Comparison of ENCODE assay signal across 39 cellular contexts in genomic region chr6:24849713-24850112, GRCh38. TPM values are rescaled to one million over a fixed set of nuclear protein-coding genes. Genes with fewer than 3 reads are reported as not detected.
DNase-seq lines count a peak whose midpoint lies in the region; ATAC-seq and TF ChIP-seq lines count a peak whose summit lies in the region.
"Had no signal": no experiment of that assay in that cellular context is flagged by ENCODE, and none has a peak within 500 bp of the region (broad histone marks: within the 10 kb centered on the region; RNA-seq: fewer than 3 reads in every experiment).

No MANE protein-coding gene starts in this region.

- no peaks in the 10 kb centered on the region for H3K4me1 ChIP-seq in stomach
- H3K4me1 ChIP-seq: parathyroid adenoma, tibial nerve had no signal

- no peak overlapping the region for H3K4me3 Mint-ChIP-seq in activated T-cell treated with anti-CD3 and anti-CD28 coated beads, Interleukin-2, amount 50 U/mL, for 72 hours
- no peak overlapping the region for H3K4me3 Mint-ChIP-seq in IgD-negative memory B cell
- H3K4me3 Mint-ChIP-seq in effector memory CD8-positive, alpha-beta T cell: no peak overlapping the region
- H3K4me3 Mint-ChIP-seq in stimulated activated effector memory CD8-positive, alpha-beta T cell treated with anti-CD3 and anti-CD28 coated beads, Interleukin-12 subunit alpha, Interleukin-12 subunit beta, amount 100 ng/mL, for 72 hours: no peak overlapping the region
- H3K4me3 Mint-ChIP-seq: neural progenitor cell; T-helper 1 cell treated with Interleukin-12 subunit alpha and Interleukin-12 subunit beta and Interleukin-4 antibody, amounts not matched to agents 30 μg/mL and 1 μg/mL, for 36 hours had no signal

- DNase-seq in activated T-cell treated with anti-CD3 and anti-CD28 coated beads, Interleukin-2, amount 50 U/mL, for 72 hours: no peak
- no peak for DNase-seq in activated T-cell treated with anti-CD3 and anti-CD28 coated beads, Interleukin-2, amount 50 U/mL, for 48 hours
- no peak for DNase-seq in effector memory CD8-positive, alpha-beta T cell
- no peak for DNase-seq in stimulated activated effector memory CD8-positive, alpha-beta T cell treated with anti-CD3 and anti-CD28 coated beads, Interleukin-12 subunit alpha, Interleukin-12 subunit beta, amount 100 ng/mL, for 72 hours (ENCODE audit: low spot score in 2 of 2)
- DNase-seq in HEK293T (ENCODE audit: extremely low spot score) (no peak), stomach (no peak)
- DNase-seq in activated CD4-positive, CD25-positive, alpha-beta regulatory T cell (lab: John Stamatoyannopoulos, UW): no peak
- DNase-seq: activated CD4-positive, CD25-positive, alpha-beta regulatory T cell treated with anti-CD3 and anti-CD28 coated beads, Interleukin-2, amount 50 U/mL, for 72 hours; activated T-cell treated with anti-CD3 and anti-CD28 coated beads, Interleukin-2, amount 50 U/mL, for 1 hour; AML-193; DMS153; effector CD8-positive, alpha-beta T cell; hippocampal formation; left cardiac atrium; MM.1S; mucosa of descending colon; NCI-H1436; NCI-H2081 treated with DMSO at 0.1 percent for 48 hours; NCI-H2227 treated with DMSO at 0.1 percent for 48 hours; NCI-H526; PC-3; retina; SK-N-SH had no signal

- intact Hi-C loops in stomach (cut with DNase I; ENCODE audit: low total_unique reads): loop anchor here (5.0 to 10.0 kb wide), 2 partner anchors 165 to 223 kb away; no protein-coding TSS in a partner anchor

- peaks cover 8 to 43% of the 10 kb centered on the region in 2 donors for H3K36me3 Mint-ChIP-seq in activated T-cell treated with anti-CD3 and anti-CD28 coated beads, Interleukin-2, amount 50 U/mL, for 72 hours (ENCODE audit: insufficient read depth in 2 of 2)
- peaks cover 4% of the 10 kb centered on the region for H3K36me3 Mint-ChIP-seq in IgD-negative memory B cell
- peaks cover 100% of the 10 kb centered on the region for H3K36me3 Mint-ChIP-seq in effector memory CD8-positive, alpha-beta T cell (ENCODE audit: insufficient read depth)
- H3K36me3 Mint-ChIP-seq in stimulated activated effector memory CD8-positive, alpha-beta T cell treated with anti-CD3 and anti-CD28 coated beads, Interleukin-12 subunit alpha, Interleukin-12 subunit beta, amount 100 ng/mL, for 72 hours: peaks cover 100% of the 10 kb centered on the region

- no peaks in the 10 kb centered on the region for H3K27me3 Mint-ChIP-seq in activated T-cell treated with anti-CD3 and anti-CD28 coated beads, Interleukin-2, amount 50 U/mL, for 72 hours (ENCODE audit: low read depth)
- H3K27me3 Mint-ChIP-seq in IgD-negative memory B cell: no peaks in the 10 kb centered on the region
- no peaks in the 10 kb centered on the region for H3K27me3 Mint-ChIP-seq in effector memory CD8-positive, alpha-beta T cell

- POLR2A ChIA-PET in HEK293T (lab: Yijun Ruan, JAX): no interaction called here

- TF ChIP-seq POLR2A in stomach (IDR thresholded peaks at IDR 0.05): no peak

- peaks cover 23% of the 10 kb centered on the region for H3K4me1 Mint-ChIP-seq in activated T-cell treated with anti-CD3 and anti-CD28 coated beads, Interleukin-2, amount 50 U/mL, for 72 hours (ENCODE audit: low read depth)
- peaks cover 6 to 8% (median 6%) of the 10 kb centered on the region in 3 donors for H3K4me1 Mint-ChIP-seq in IgD-negative memory B cell
- peaks cover 9 to 23% of the 10 kb centered on the region in 2 donors for H3K4me1 Mint-ChIP-seq in effector memory CD8-positive, alpha-beta T cell (ENCODE audit: low read depth in 2 of 2)
- H3K4me1 Mint-ChIP-seq in stimulated activated effector memory CD8-positive, alpha-beta T cell treated with anti-CD3 and anti-CD28 coated beads, Interleukin-12 subunit alpha, Interleukin-12 subunit beta, amount 100 ng/mL, for 72 hours: peaks cover 33% of the 10 kb centered on the region

- TF ChIP-seq CTCF in stomach (IDR thresholded peaks at IDR 0.05): no peak

- peaks cover 0 to 61% (median 54%) of the 10 kb centered on the region in 4 donors for H3K36me3 ChIP-seq in stomach
- H3K36me3 ChIP-seq: cardiac muscle cell, neural progenitor cell had no signal

- no peaks in the 10 kb centered on the region for H3K9me3 ChIP-seq in stomach
- H3K9me3 ChIP-seq: mucosa of descending colon, SK-N-SH, tibial nerve had no signal

- CTCF ChIA-PET in HEK293T (lab: Yijun Ruan, JAX): interaction anchor here (0.9 to 2.3 kb wide), 2 partner anchors 10 to 168 kb away, joined by 4 to 7 read pairs; no protein-coding TSS in a partner anchor

- H3K27ac Mint-ChIP-seq in activated T-cell treated with anti-CD3 and anti-CD28 coated beads, Interleukin-2, amount 50 U/mL, for 72 hours: peak overlapping the region; percentile 88
- H3K27ac Mint-ChIP-seq in IgD-negative memory B cell: peak overlapping the region in 2 of 3 donors; percentile 82 to 84
- peak overlapping the region; percentile 75 to 83 for H3K27ac Mint-ChIP-seq in effector memory CD8-positive, alpha-beta T cell
- peak overlapping the region; percentile 84 for H3K27ac Mint-ChIP-seq in stimulated activated effector memory CD8-positive, alpha-beta T cell treated with anti-CD3 and anti-CD28 coated beads, Interleukin-12 subunit alpha, Interleukin-12 subunit beta, amount 100 ng/mL, for 72 hours
- H3K27ac Mint-ChIP-seq: neural progenitor cell had no signal

- H3K4me3 ChIP-seq in stomach: no peak overlapping the region
- H3K4me3 ChIP-seq: cardiac muscle cell, coronary artery, GM12878, lung, mucosa of descending colon, neural progenitor cell, smooth muscle cell, tibial nerve had no signal

- ATAC-seq in activated T-cell treated with anti-CD3 and anti-CD28 coated beads, Interleukin-2, amount 50 U/mL, for 72 hours (replicated peaks in 1 of 2): peak in 1 of 2 donors; percentile 62
- ATAC-seq in effector memory CD8-positive, alpha-beta T cell (replicated peaks): no peak
- ATAC-seq in stimulated activated effector memory CD8-positive, alpha-beta T cell treated with anti-CD3 and anti-CD28 coated beads, Interleukin-12 subunit alpha, Interleukin-12 subunit beta, amount 100 ng/mL, for 72 hours: no peak
- ATAC-seq: GM12878, left cardiac atrium, mucosa of descending colon, PC-3, Right ventricle myocardium inferior had no signal

- 92 to 96% (median 94%) methylated on average over 7 of the region's 7 CpGs for WGBS in stomach, 5 donors

- no peaks in the 10 kb centered on the region for H3K9me3 Mint-ChIP-seq in activated T-cell treated with anti-CD3 and anti-CD28 coated beads, Interleukin-2, amount 50 U/mL, for 72 hours
- no peaks in the 10 kb centered on the region for H3K9me3 Mint-ChIP-seq in IgD-negative memory B cell
- no peaks in the 10 kb centered on the region for H3K9me3 Mint-ChIP-seq in effector memory CD8-positive, alpha-beta T cell
- no peaks in the 10 kb centered on the region for H3K9me3 Mint-ChIP-seq in stimulated activated effector memory CD8-positive, alpha-beta T cell treated with anti-CD3 and anti-CD28 coated beads, Interleukin-12 subunit alpha, Interleukin-12 subunit beta, amount 100 ng/mL, for 72 hours
- H3K9me3 Mint-ChIP-seq: neural progenitor cell; T-helper 1 cell treated with Interleukin-12 subunit alpha and Interleukin-12 subunit beta and Interleukin-4 antibody, amounts not matched to agents 30 μg/mL and 1 μg/mL, for 36 hours had no signal

- H3K27me3 ChIP-seq in stomach: no peaks in the 10 kb centered on the region
- H3K27me3 ChIP-seq: cardiac muscle cell, neural progenitor cell, tibial nerve had no signal

- no peak for TF ChIP-seq EP300 in stomach (IDR thresholded peaks at IDR 0.05)

- no peak overlapping the region for H3K27ac ChIP-seq in stomach
- H3K27ac ChIP-seq: cardiac muscle cell, coronary artery, epithelial cell of prostate, HL-60, neural progenitor cell, parathyroid adenoma, tibial nerve had no signal

TF ChIP-seq in HEK293T, 16 proteins besides CTCF, POLR2A, EP300 and RAD21:
- TF ChIP-seq CTBP1 (IDR thresholded peaks at IDR 0.05; ENCODE audit: borderline replicate concordance) (no peak), ARNT (IDR thresholded peaks at IDR 0.05) (no peak), FOXK2 (IDR thresholded peaks at IDR 0.05) (no peak), PKNOX1 (IDR thresholded peaks at IDR 0.05) (no peak), SUZ12 (IDR thresholded peaks at IDR 0.05) (no peak), NFRKB (IDR thresholded peaks at IDR 0.05) (no peak), SP1 (IDR thresholded peaks at IDR 0.05) (no peak), LEF1 (IDR thresholded peaks at IDR 0.05; ENCODE audit: borderline replicate concordance) (no peak)

RNA-seq across cellular contexts. Expression of gene ARMH2, which starts 51.0 kb away (rescaled TPM):
- not detected for total RNA-seq in activated T-cell treated with anti-CD3 and anti-CD28 coated beads, Interleukin-2, amount 50 U/mL, for 72 hours
- polyA plus RNA-seq in IgD-negative memory B cell (0.50 TPM), stomach (not detected)
- total RNA-seq in stomach: not detected
- total RNA-seq: A673, astrocyte, cardiac muscle cell, GM12878, H4, left cardiac atrium, mucosa of descending colon, PC-3, Right ventricle myocardium inferior, smooth muscle cell, tibial nerve had no signal
- polyA plus RNA-seq: cardiac muscle cell, SK-N-SH, smooth muscle cell had no signal
